In genomic region chr2:241315183-241315878, GRCh38 we compare ENCODE assay signal across 8 cellular contexts. TPM values are rescaled to one million over a fixed set of nuclear protein-coding genes. Genes with fewer than 3 reads are reported as not detected.
A peak's percentile ranks its signal among the peaks of the same experiment; 100 is the strongest.
DNase-seq lines count a peak whose midpoint lies in the region; ATAC-seq, FAIRE-seq and TF ChIP-seq lines count a peak whose summit lies in the region.

Gene HDLBP (minus strand): TSS chr2:241315672. CDS start chr2:241266869, 48,803 bp downstream.

- ATAC-seq in GM18868 (IDR thresholded peaks at IDR 0.05; ENCODE audit: unreplicated experiment), result peak; percentile 68
- peak; percentile 69 for ATAC-seq in HG03135 (IDR thresholded peaks at IDR 0.05; ENCODE audit: unreplicated experiment)

- H3K4me1 ChIP-seq in ACC112 (ENCODE audit: control insufficient read depth, insufficient read depth, low read length, unreplicated experiment) (peaks cover 58% of the 10 kb centered on the region), breast epithelium (peaks cover 0 to 18% of the 10 kb centered on the region in 2 donors), iPS-20b (ENCODE audit: insufficient read depth, low read length) (peaks cover 24% of the 10 kb centered on the region), small intestine (ENCODE audit: control insufficient read depth in 2 of 2, insufficient read depth in 1 of 2, low read depth in 1 of 2, low read length in 1 of 2) (peaks cover 7 to 20% of the 10 kb centered on the region in 2 donors)

- DNase-seq in NCI-H2196 (lab: John Stamatoyannopoulos, UW; ENCODE audit: unreplicated experiment) (peak; percentile 98), breast epithelium (ENCODE audit: low spot score in 2 of 2) (peak; percentile 99 to 100), small intestine (peak; percentile 99)

- H3K27ac ChIP-seq in ACC112 (ENCODE audit: low read depth, low read length), result peak within 1 kb of the TSS; percentile 93
- H3K27ac ChIP-seq in VCaP, result peak within 1 kb of the TSS; percentile 98
- H3K27ac ChIP-seq in breast epithelium, result peak within 1 kb of the TSS; percentile 96 to 99
- H3K27ac ChIP-seq in iPS-20b (ENCODE audit: low read length), result peak within 1 kb of the TSS; percentile 97
- H3K27ac ChIP-seq in small intestine (ENCODE audit: low read depth in 1 of 2, low read length in 1 of 2), result peak within 1 kb of the TSS; percentile 95 to 99

- peak within 1 kb of the TSS; percentile 89 for H3K4me3 ChIP-seq in ACC112 (ENCODE audit: low read depth, low read length)
- H3K4me3 ChIP-seq in breast epithelium, result peak within 1 kb of the TSS; percentile 63 to 90 (median 86)
- H3K4me3 ChIP-seq in iPS-20b (ENCODE audit: low read length), result peak within 1 kb of the TSS; percentile 95
- peak within 1 kb of the TSS; percentile 78 to 83 for H3K4me3 ChIP-seq in small intestine (ENCODE audit: low read depth in 1 of 2, low read length in 2 of 2)

- H3K36me3 ChIP-seq in ACC112 (ENCODE audit: insufficient read depth, low read length), result peaks cover 7% of the 10 kb centered on the region; the same call in 1 of the 2 replicates
- H3K36me3 ChIP-seq in breast epithelium, result no peaks in the 10 kb centered on the region
- H3K36me3 ChIP-seq in iPS-20b (ENCODE audit: insufficient read depth, low read depth, low read length), result peaks cover 14% of the 10 kb centered on the region
- no peaks in the 10 kb centered on the region for H3K36me3 ChIP-seq in small intestine (ENCODE audit: control insufficient read depth in 2 of 2, insufficient read depth in 2 of 2, low read length in 2 of 2)

- TF ChIP-seq POLR2A in breast epithelium (IDR thresholded peaks at IDR 0.05), result no peak

- FAIRE-seq in small intestine (lab: Jason Lieb, UNC), result no peak

- peak within 1 kb of the TSS; percentile 99 for H3K9ac ChIP-seq in iPS-20b (ENCODE audit: low read depth, low read length)

- no peaks in the 10 kb centered on the region for H3K9me3 ChIP-seq in breast epithelium
- H3K9me3 ChIP-seq in iPS-20b (ENCODE audit: insufficient read depth, low read depth, low read length), result no peaks in the 10 kb centered on the region
- no peaks in the 10 kb centered on the region for H3K9me3 ChIP-seq in small intestine (ENCODE audit: control insufficient read depth, low read depth)

- H3K79me2 ChIP-seq in ACC112 (ENCODE audit: control insufficient read depth, insufficient read depth, low read length, unreplicated experiment), result peaks cover 91% of the 10 kb centered on the region

- no peaks in the 10 kb centered on the region for H3K27me3 ChIP-seq in ACC112 (ENCODE audit: insufficient read depth, low read length)
- no peaks in the 10 kb centered on the region for H3K27me3 ChIP-seq in breast epithelium
- H3K27me3 ChIP-seq in iPS-20b (ENCODE audit: insufficient read depth, low read length), result no peaks in the 10 kb centered on the region
- H3K27me3 ChIP-seq in small intestine (ENCODE audit: control insufficient read depth in 2 of 2, insufficient read depth in 2 of 2, low read length in 2 of 2), result no peaks in the 10 kb centered on the region

- intact Hi-C loops in breast epithelium (cut with DNase I; ENCODE audit: low total_unique reads), result no loop called here

- 0 to 1% (median 1%) methylated on average over 42 to 64 of the region's 64 CpGs for WGBS in small intestine, 3 donors

- H2AFZ ChIP-seq in ACC112 (ENCODE audit: low read length, unreplicated experiment), result peak within 1 kb of the TSS; percentile 51

- TF ChIP-seq CTCF in VCaP (conservative IDR thresholded peaks at IDR 0.05) (peak; percentile 75), breast epithelium (IDR thresholded peaks at IDR 0.05) (peak in 1 of 3 donors; percentile 16)

RNA-seq across cellular contexts. Expression of gene HDLBP, which starts in this region (rescaled TPM):
- total RNA-seq in breast epithelium, result 100 to 1,000 TPM; 339 to 515 (median 383) TPM
- polyA plus RNA-seq in small intestine, result 100 to 1,000 TPM; 136 to 193 (median 150) TPM

Comparison
In these comparisons a context has a peak if more than half of its experiments do, and no peak if none do; other contexts are left out.
1. Peak in every context shown above with its lines: DNase-seq, ATAC-seq, H3K4me3 ChIP-seq and H3K27ac ChIP-seq.